24 cellular contexts compared by ENCODE assay signal in the genomic region with DNA sequence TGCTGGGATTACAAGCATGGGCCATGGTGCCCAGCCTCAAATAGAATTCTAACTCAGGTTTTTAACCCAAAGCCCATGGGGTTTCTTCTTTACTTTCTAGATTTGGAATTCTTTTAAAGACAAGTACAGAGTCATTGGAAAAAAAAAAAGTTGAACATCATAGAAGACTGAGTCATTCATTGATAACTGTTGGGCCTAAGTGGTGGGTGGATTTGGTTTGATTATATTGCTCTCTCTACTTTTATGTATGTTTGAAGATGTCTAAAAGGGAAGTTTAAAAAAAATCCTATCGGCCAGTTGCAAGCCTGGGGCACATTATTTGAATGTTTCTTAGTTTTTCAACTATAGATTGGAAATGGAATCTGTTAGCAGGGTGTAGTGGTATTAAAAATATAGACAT. TPM values are rescaled to one million over a fixed set of nuclear protein-coding genes. Genes with fewer than 3 reads are reported as not detected.
DNase-seq lines count a peak whose midpoint lies in the region; ATAC-seq, FAIRE-seq and TF ChIP-seq lines count a peak whose summit lies in the region.
"Had no signal": no experiment of that assay in that cellular context is flagged by ENCODE, and none has a peak within 500 bp of the region (broad histone marks: within the 10 kb centered on the region; RNA-seq: fewer than 3 reads in every experiment).

No MANE protein-coding gene starts in this region.

- peaks cover 17% of the 10 kb centered on the region for H3K4me1 Mint-ChIP-seq in activated CD4-positive, alpha-beta T cell treated with anti-CD3 and anti-CD28 coated beads for 36 hours
- H3K4me1 Mint-ChIP-seq in stimulated activated naive CD8-positive, alpha-beta T cell treated with anti-CD3 and anti-CD28 coated beads, Interleukin-15, amount 100 ng/mL, for 72 hours, result peaks cover 14% of the 10 kb centered on the region

- no peak for TF ChIP-seq POLR2A in GM12878 (IDR thresholded peaks at IDR 0.05; ENCODE audit: low read depth, low read length)

- no peak for FAIRE-seq in GM12878 (lab: Jason Lieb, UNC)
- FAIRE-seq: GM19239, H1, HTR-8/SVneo had no signal

- ATAC-seq in activated CD4-positive, alpha-beta T cell treated with anti-CD3 and anti-CD28 coated beads for 36 hours, result peak; percentile 55
- peak; percentile 61 for ATAC-seq in stimulated activated naive CD8-positive, alpha-beta T cell treated with anti-CD3 and anti-CD28 coated beads, Interleukin-15, Interleukin-2, amounts not matched to agents 100 U/mL and 50 U/mL, for 24 hours
- ATAC-seq in stimulated activated naive CD8-positive, alpha-beta T cell treated with anti-CD3 and anti-CD28 coated beads, Interleukin-15, amount 100 ng/mL, for 72 hours, result no peak
- peak; percentile 61 for ATAC-seq in GM12878
- no peak for ATAC-seq in lower lobe of right lung
- ATAC-seq: HCT116 had no signal

- H3K4me3 ChIP-seq in GM12878, result no peak overlapping the region
- H3K4me3 ChIP-seq in lower lobe of right lung, result no peak overlapping the region
- H3K4me3 ChIP-seq: BLaER1 treated with 17β-estradiol and CSF1 and Interleukin-3, amounts not matched to agents 10 nM and 100 nM; SJCRH30 had no signal

- no peak for TF ChIP-seq CTCF in GM12878 (IDR thresholded peaks at IDR 0.05 in 2 of 3, conservative IDR thresholded peaks at IDR 0.05 in 1 of 3; ENCODE audit: control insufficient read depth in 2 of 3, extremely low read depth in 1 of 3, insufficient read depth in 1 of 3, low read depth in 3 of 3, low read length in 3 of 3)
- no peak for TF ChIP-seq CTCF in lower lobe of right lung (IDR thresholded peaks at IDR 0.05)

- H3K4me1 ChIP-seq in GM12878 (ENCODE audit: control insufficient read depth, insufficient read depth, low read length) (no peaks in the 10 kb centered on the region), lower lobe of right lung (peaks cover 2% of the 10 kb centered on the region)

- H3K27ac Mint-ChIP-seq in activated CD4-positive, alpha-beta T cell treated with anti-CD3 and anti-CD28 coated beads for 36 hours, result peak overlapping the region; percentile 33
- peak overlapping the region in 1 of 2 donors; percentile 27 for H3K27ac Mint-ChIP-seq in stimulated activated naive CD8-positive, alpha-beta T cell treated with anti-CD3 and anti-CD28 coated beads, Interleukin-15, amount 100 ng/mL, for 72 hours
- H3K27ac Mint-ChIP-seq: CD4-positive, alpha-beta memory T cell had no signal

- H3K4me3 Mint-ChIP-seq in activated CD4-positive, alpha-beta T cell treated with anti-CD3 and anti-CD28 coated beads for 36 hours, result no peak overlapping the region
- no peak overlapping the region for H3K4me3 Mint-ChIP-seq in stimulated activated naive CD8-positive, alpha-beta T cell treated with anti-CD3 and anti-CD28 coated beads, Interleukin-15, amount 100 ng/mL, for 72 hours
- H3K4me3 Mint-ChIP-seq: CD4-positive, alpha-beta memory T cell had no signal

- POLR2A ChIA-PET in activated CD4-positive, alpha-beta T cell treated with anti-CD3 and anti-CD28 coated beads for 36 hours (lab: Charles Lee), result no interaction called here
- POLR2A ChIA-PET in GM12878 (lab: Charles Lee), result no interaction called here

- H2AFZ ChIP-seq in GM12878 (ENCODE audit: control insufficient read depth, low read depth, low read length), result no peak overlapping the region

- H3K27ac ChIP-seq in GM12878 (ENCODE audit: control insufficient read depth, insufficient read depth) (no peak overlapping the region), lower lobe of right lung (no peak overlapping the region)
- H3K27ac ChIP-seq: BLaER1 treated with 17β-estradiol and CSF1 and Interleukin-3, amounts not matched to agents 10 nM and 100 nM; KMS-11; SJCRH30 had no signal

- intact Hi-C loops in activated CD4-positive, alpha-beta T cell treated with anti-CD3 and anti-CD28 coated beads for 36 hours (cut with DNase I, micrococcal nuclease), result no loop called here
- intact Hi-C loops in GM12878 (cut with micrococcal nuclease; ENCODE audit: unreplicated experiment) (no loop called here), lower lobe of right lung (cut with DNase I) (no loop called here)

- TF ChIP-seq RAD21 in GM12878 (IDR thresholded peaks at IDR 0.05; ENCODE audit: insufficient read depth, low read depth, low read length), result no peak

- no peak overlapping the region for H3K4me2 ChIP-seq in GM12878 (ENCODE audit: control insufficient read depth, insufficient read depth)
- H3K4me2 ChIP-seq: BLaER1 treated with 17β-estradiol and CSF1 and Interleukin-3, amounts not matched to agents 10 nM and 100 nM; KMS-11 had no signal

- RAD21 ChIA-PET in GM12878 (lab: Charles Lee; ENCODE audit: unreplicated experiment), result interaction anchor here (1.5 kb wide), 1 partner anchor 38 kb away, joined by 3 read pairs; no protein-coding TSS in a partner anchor

- CTCF ChIA-PET in activated CD4-positive, alpha-beta T cell treated with anti-CD3 and anti-CD28 coated beads for 36 hours (lab: Charles Lee), result no interaction called here
- CTCF ChIA-PET in GM12878 (lab: Yijun Ruan, JAX), result no interaction called here

- no peaks in the 10 kb centered on the region for H3K36me3 ChIP-seq in GM12878 (ENCODE audit: control insufficient read depth in 2 of 2, insufficient read depth in 2 of 2, low read length in 1 of 2)
- H3K36me3 ChIP-seq in lower lobe of right lung, result no peaks in the 10 kb centered on the region
- H3K36me3 ChIP-seq: SJCRH30 had no signal

- DNase-seq in activated CD4-positive, alpha-beta T cell treated with anti-CD3 and anti-CD28 coated beads for 36 hours, result no peak
- no peak for DNase-seq in activated CD4-positive, alpha-beta T cell treated with anti-CD3 and anti-CD28 coated beads for 1 hour
- no peak for DNase-seq in stimulated activated naive CD8-positive, alpha-beta T cell treated with anti-CD3 and anti-CD28 coated beads, Interleukin-15, Interleukin-2, amounts not matched to agents 100 U/mL and 50 U/mL, for 24 hours
- no peak for DNase-seq in stimulated activated naive CD8-positive, alpha-beta T cell treated with anti-CD3 and anti-CD28 coated beads, Interleukin-15, amount 100 ng/mL, for 72 hours
- DNase-seq in GM12878 (ENCODE audit: low read depth, low spot score) (no peak), NCI-H510A treated with DMSO at 0.1 percent for 48 hours (lab: John Stamatoyannopoulos, UW) (no peak), lower lobe of right lung (no peak), nucleus accumbens (lab: John Stamatoyannopoulos, UW) (no peak)
- DNase-seq: 8988T; Calu3; CD4-positive, alpha-beta memory T cell; GDM1; NCI-H1105 treated with DMSO at 0.1 percent for 48 hours; NCI-H1694; NCI-H2081; NCI-H2171; NCI-H526; SJCRH30 had no signal

- no peaks in the 10 kb centered on the region for H3K79me2 ChIP-seq in GM12878 (ENCODE audit: control insufficient read depth, insufficient read depth, low read length)

- SMC1A ChIA-PET in GM12878 (lab: Charles Lee; ENCODE audit: uncharacterized antibody, unreplicated experiment), result interaction anchor here (1.0 kb wide), 1 partner anchor 24 kb away, joined by 6 read pairs; no protein-coding TSS in a partner anchor

- H3K9me3 Mint-ChIP-seq in activated CD4-positive, alpha-beta T cell treated with anti-CD3 and anti-CD28 coated beads for 36 hours (ENCODE audit: low read depth), result no peaks in the 10 kb centered on the region
- H3K9me3 Mint-ChIP-seq in stimulated activated naive CD8-positive, alpha-beta T cell treated with anti-CD3 and anti-CD28 coated beads, Interleukin-15, amount 100 ng/mL, for 72 hours, result no peaks in the 10 kb centered on the region
- H3K9me3 Mint-ChIP-seq: CD4-positive, alpha-beta memory T cell had no signal

- H3K36me3 Mint-ChIP-seq in activated CD4-positive, alpha-beta T cell treated with anti-CD3 and anti-CD28 coated beads for 36 hours (ENCODE audit: low read depth), result peaks cover 5% of the 10 kb centered on the region

- no peak overlapping the region for H3K9ac ChIP-seq in GM12878 (ENCODE audit: control insufficient read depth, insufficient read depth, low read length)
- H3K9ac ChIP-seq: BLaER1 treated with 17β-estradiol and CSF1 and Interleukin-3, amounts not matched to agents 10 nM and 100 nM; KMS-11 had no signal

- H3K9me3 ChIP-seq in GM12878 (replicated peaks; ENCODE audit: control insufficient read depth, insufficient read depth, low read length) (no peaks in the 10 kb centered on the region), lower lobe of right lung (no peaks in the 10 kb centered on the region)
- H3K9me3 ChIP-seq: SJCRH30 had no signal

- TF ChIP-seq EP300 in GM12878 (IDR thresholded peaks at IDR 0.05; ENCODE audit: borderline replicate concordance in 1 of 2, control insufficient read depth in 1 of 2, low read depth in 2 of 2, low read length in 2 of 2), result no peak

- no peaks in the 10 kb centered on the region for H4K20me1 ChIP-seq in GM12878 (ENCODE audit: control insufficient read depth, insufficient read depth)

- in situ Hi-C loops in GM12878 (cut with MboI), result no loop called here

- no TSS peak for BruUV-seq in GM12878 (replicated peaks; lab: Mats Ljungman, UMichigan)

- 4% methylated on average over 1 of the region's 1 CpG for WGBS in GM12878 (ENCODE audit: insufficient coverage, insufficient replicate concordance, low lambda C conversion rate, missing lambda C conversion rate)

- no peaks in the 10 kb centered on the region for H3K27me3 Mint-ChIP-seq in activated CD4-positive, alpha-beta T cell treated with anti-CD3 and anti-CD28 coated beads for 36 hours
- no peaks in the 10 kb centered on the region for H3K27me3 Mint-ChIP-seq in stimulated activated naive CD8-positive, alpha-beta T cell treated with anti-CD3 and anti-CD28 coated beads, Interleukin-15, amount 100 ng/mL, for 72 hours
- H3K27me3 Mint-ChIP-seq: CD4-positive, alpha-beta memory T cell had no signal

- H3K27me3 ChIP-seq in GM12878 (replicated peaks in 1 of 2; ENCODE audit: control insufficient read depth in 2 of 2, insufficient read depth in 2 of 2, low read length in 1 of 2), result no peaks in the 10 kb centered on the region
- H3K27me3 ChIP-seq in lower lobe of right lung (ENCODE audit: low read depth), result no peaks in the 10 kb centered on the region
- H3K27me3 ChIP-seq: BLaER1 treated with 17β-estradiol and CSF1 and Interleukin-3, amounts not matched to agents 10 nM and 100 nM; SJCRH30 had no signal

RNA-seq across cellular contexts. Expression of a gene that starts 49.7 kb away (rescaled TPM):
- 10 to 100 TPM; 10.9 to 12.6 TPM for total RNA-seq in activated CD4-positive, alpha-beta T cell treated with anti-CD3 and anti-CD28 coated beads for 36 hours
- 249 and 251 TPM in 2 replicates for total RNA-seq in GM12878 (2013; cell fraction: nucleolus; rRNA removed)
- 28.0 and 34.6 TPM in 2 replicates for total RNA-seq in GM12878 (2014; rRNA removed)
- 35.1 and 39.7 TPM in 2 replicates for total RNA-seq in GM12878 (2014; rRNA removed; fragmentation: Illumina TruSeq; extraction: Trizol)
- total RNA-seq in GM12878 (2021), result 36.3 and 39.9 TPM in 2 replicates
- 8.8 TPM for polyA plus RNA-seq in GM12878 (2011; ENCODE audit: low read depth)
- 49.3 and 64.4 TPM in 2 replicates for polyA plus RNA-seq in GM12878 (2011; rRNA removed)
- 18.1 and 23.9 TPM in 2 replicates for polyA plus RNA-seq in GM12878 (2011; cell fraction: cytosol; rRNA removed)
- 50.6 and 53.1 TPM in 2 replicates for polyA plus RNA-seq in GM12878 (2011; cell fraction: nucleus; rRNA removed)
- polyA plus RNA-seq in GM12878 (2012), result 10.9 and 11.1 TPM in 2 replicates
- polyA plus RNA-seq in GM12878 (2014; fragmentation: Illumina TruSeq; extraction: Trizol), result 39.8 and 50.4 TPM in 2 replicates
- polyA plus RNA-seq in GM12878 (2014; fragmentation: Nextera tagmentation; extraction: Ambion mirVana), result 10 to 100 TPM in 1 of 2 experiments, 1 to 10 TPM in 1; 6.0 to 13.4 TPM
- 29.6 and 33.5 TPM in 2 replicates for polyA plus RNA-seq in GM12878 (2014; rRNA removed)
- 10 to 100 TPM; 32.7 to 41.0 TPM for polyA plus RNA-seq in GM12878 (2016; fragmentation: Nextera tagmentation; extraction: Ambion mirVana)
- 33.3 and 49.1 TPM in 2 replicates for polyA minus RNA-seq in GM12878 (2011; rRNA and poly(A)+ RNA removed)
- polyA minus RNA-seq in GM12878 (2011; cell fraction: cytosol; rRNA and poly(A)+ RNA removed), result 15.9 and 17.7 TPM in 2 replicates
- polyA minus RNA-seq in GM12878 (2011; cell fraction: nucleus; rRNA and poly(A)+ RNA removed), result 51.6 and 81.8 TPM in 2 replicates
- total RNA-seq in lower lobe of right lung, result 16.0 TPM

Comparison
In these comparisons a context has a peak if more than half of its experiments do, and no peak if none do; other contexts are left out.
1. ATAC-seq: peak in activated CD4-positive, alpha-beta T cell treated with anti-CD3 and anti-CD28 coated beads for 36 hours (single experiment), stimulated activated naive CD8-positive, alpha-beta T cell treated with anti-CD3 and anti-CD28 coated beads, Interleukin-15, Interleukin-2, amounts not matched to agents 100 U/mL and 50 U/mL, for 24 hours (single experiment) and GM12878 (single experiment); none in stimulated activated naive CD8-positive, alpha-beta T cell treated with anti-CD3 and anti-CD28 coated beads, Interleukin-15, amount 100 ng/mL, for 72 hours (single experiment) and lower lobe of right lung (0 of 2).